Comparison of ENCODE assay signal across 17 cellular contexts in genomic region chr3:35649405-35649804, GRCh38. TPM values are rescaled to one million over a fixed set of nuclear protein-coding genes. Genes with fewer than 3 reads are reported as not detected.
"Had no signal": no experiment of that assay in that cellular context is flagged by ENCODE, and none has a peak within 500 bp of the region (broad histone marks: within the 10 kb centered on the region; RNA-seq: fewer than 3 reads in every experiment).

No MANE protein-coding gene starts in this region.

- H3K4me1 ChIP-seq: esophagus squamous epithelium, thyroid gland had no signal

- H3K36me3 ChIP-seq: esophagus squamous epithelium, thyroid gland had no signal

- H3K27me3 ChIP-seq: esophagus squamous epithelium, hepatocyte, thyroid gland had no signal

- ATAC-seq: left colon; left ventricle myocardium superior; naive thymus-derived CD4-positive, alpha-beta T cell; sciatic nerve had no signal

- H2AFZ ChIP-seq: hepatocyte had no signal

- H3K79me2 ChIP-seq: hepatocyte had no signal

- FAIRE-seq: colon, urothelium cell line had no signal

- H3K9me3 ChIP-seq: esophagus squamous epithelium, thyroid gland had no signal

- H3K4me2 ChIP-seq: hepatocyte had no signal

- DNase-seq: esophagus squamous epithelium; foreskin fibroblast; left colon; left ventricle myocardium superior; mesendoderm; naive thymus-derived CD4-positive, alpha-beta T cell; nephron progenitor cell; stimulated activated CD4-positive, alpha-beta T cell treated with anti-CD3 and anti-CD28 coated beads, Interleukin-2, amount 100 ng/mL, for 24 hours; stimulated activated naive CD4-positive, alpha-beta T cell treated with Interleukin-2 at 50 U/mL for 16 hours; thyroid gland had no signal

- H3K4me3 ChIP-seq: esophagus squamous epithelium, hepatocyte, lung, skin epidermis, thyroid gland had no signal

- H3K27ac ChIP-seq: esophagus squamous epithelium, hepatocyte, skin epidermis, thyroid gland had no signal

RNA-seq across cellular contexts. Expression of gene ARPP21, which starts 10.1 kb away (rescaled TPM):
- total RNA-seq: epithelial cell of proximal tubule; esophagus squamous epithelium; hepatocyte; left ventricle myocardium superior; naive thymus-derived CD4-positive, alpha-beta T cell; thyroid gland had no signal
- polyA plus RNA-seq: lung; naive thymus-derived CD4-positive, alpha-beta T cell had no signal
